22 cellular contexts compared by ENCODE assay signal in the genomic region with DNA sequence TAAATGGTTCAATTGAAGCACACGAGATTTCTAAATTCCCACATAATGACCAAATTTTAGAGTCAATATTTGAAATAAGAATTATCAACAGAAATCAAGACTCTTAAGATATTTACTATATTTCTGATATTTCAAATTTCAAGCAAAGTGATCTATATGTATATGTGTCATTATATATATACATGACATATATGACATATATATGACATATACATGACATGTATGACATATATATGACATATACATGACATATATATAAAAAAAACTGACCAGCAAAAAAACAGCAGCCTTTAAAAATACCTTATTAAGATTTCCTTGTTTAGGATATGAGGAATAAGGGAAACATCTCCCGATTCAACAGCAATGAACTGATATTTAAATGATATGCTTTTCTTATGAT.
"Had no signal": no experiment of that assay in that cellular context is flagged by ENCODE, and none has a peak within 500 bp of the region (broad histone marks: within the 10 kb centered on the region; RNA-seq: fewer than 3 reads in every experiment).

No MANE protein-coding gene starts in this region.

- H3K27ac ChIP-seq: left lung, psoas muscle, sigmoid colon, stomach, thoracic aorta, tibial nerve, upper lobe of left lung had no signal

- H3K36me3 ChIP-seq: thoracic aorta, upper lobe of left lung had no signal

- H3K4me3 ChIP-seq: left lung, psoas muscle, sigmoid colon, stomach, thoracic aorta, tibial nerve, upper lobe of left lung had no signal

- FAIRE-seq: keratinocyte, urothelium cell line had no signal

- H3K9me3 ChIP-seq: left lung, psoas muscle, sigmoid colon, stomach, thoracic aorta, tibial nerve, upper lobe of left lung had no signal

- H3K4me1 ChIP-seq: left lung, psoas muscle, tibial nerve had no signal

- H3K27me3 ChIP-seq: left lung, sigmoid colon, stomach, tibial nerve, upper lobe of left lung had no signal

- DNase-seq: cortex of kidney; effector CD4-positive, alpha-beta T cell; head of caudate nucleus; left cardiac atrium; left lung; mammary epithelial cell; mesendoderm; midbrain; naive thymus-derived CD4-positive, alpha-beta T cell; nucleus accumbens; psoas muscle; right cardiac atrium; sigmoid colon; stimulated activated CD4-positive, alpha-beta T cell treated with anti-CD3 and anti-CD28 coated beads, Interleukin-2, amount 100 ng/mL, for 24 hours; stimulated activated CD4-positive, alpha-beta T cell treated with anti-CD3 and anti-CD28 coated beads, Interleukin-4, amount 100 ng/mL, for 24 hours; stimulated activated naive CD4-positive, alpha-beta T cell treated with Interleukin-2 at 50 U/mL for 16 hours; stomach; upper lobe of left lung had no signal
